In the genomic region with DNA sequence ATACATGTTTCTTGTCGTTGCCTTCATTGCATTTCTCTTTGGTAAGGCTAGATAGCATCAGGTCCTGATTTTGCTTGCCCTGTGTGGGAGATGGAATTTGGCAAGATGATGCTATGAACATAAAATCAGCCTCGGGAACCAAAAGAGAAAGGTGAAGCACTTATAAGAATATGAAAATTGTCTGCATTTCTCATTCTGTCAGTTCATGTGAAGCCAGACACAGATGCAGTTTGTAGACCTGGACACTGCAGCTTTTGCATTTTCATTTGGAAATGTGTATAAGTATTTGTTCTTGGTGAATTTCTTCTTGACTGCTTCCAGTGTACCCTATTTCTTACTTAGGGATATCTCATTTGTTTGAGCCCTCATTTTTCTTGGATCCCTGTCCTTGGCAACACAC, we compare ENCODE assay signal across 8 cellular contexts. TPM values are rescaled to one million over a fixed set of nuclear protein-coding genes. Genes with fewer than 3 reads are reported as not detected.
DNase-seq lines count a peak whose midpoint lies in the region; ATAC-seq, FAIRE-seq and TF ChIP-seq lines count a peak whose summit lies in the region.

No MANE protein-coding gene starts in this region.

- no peak for FAIRE-seq in frontal cortex (lab: Jason Lieb, UNC)

- peak overlapping the region; percentile 95 for H3K4me3 ChIP-seq in iPS-11a (ENCODE audit: low read depth, low read length)
- peak overlapping the region; percentile 75 to 99 (median 80) for H3K4me3 ChIP-seq in spleen

- H3K9me3 Mint-ChIP-seq in HFFc6: no peaks in the 10 kb centered on the region
- no peaks in the 10 kb centered on the region for H3K9me3 Mint-ChIP-seq in activated CD8-positive, alpha-beta T cell treated with anti-CD3 and anti-CD28 coated beads, Interleukin-2, amount 10 ng/mL, durations not matched to agents 7 days and 5 days (ENCODE audit: insufficient read depth)

- intact Hi-C loops in spleen (cut with DNase I; ENCODE audit: low total_unique reads): no loop called here

- DNase-seq in HFFc6 (no peak), spleen (no peak), frontal cortex (ENCODE audit: low spot score in 2 of 2) (no peak), HuH-7.5 (ENCODE audit: low spot score) (no peak)
- DNase-seq in activated CD8-positive, alpha-beta T cell treated with anti-CD3 and anti-CD28 coated beads, Interleukin-2, amount 10 ng/mL, durations not matched to agents 7 days and 5 days: no peak

- H3K27me3 ChIP-seq in spleen (replicated peaks in 1 of 7): no peaks in the 10 kb centered on the region

- no peaks in the 10 kb centered on the region for H3K9me3 ChIP-seq in spleen

- 0 to 6% (median 1%) methylated on average over 2 of the region's 2 CpGs for WGBS in spleen, 5 donors

- H3K36me3 ChIP-seq in spleen: peaks cover 0 to 27% (median 0%) of the 10 kb centered on the region in 6 donors

- no peak for ATAC-seq in activated CD8-positive, alpha-beta T cell treated with anti-CD3 and anti-CD28 coated beads, Interleukin-2, amount 10 ng/mL, durations not matched to agents 7 days and 5 days
- ATAC-seq in HG03097 (IDR thresholded peaks at IDR 0.05; ENCODE audit: low FRiP score, unreplicated experiment) (no peak), GM18867 (IDR thresholded peaks at IDR 0.05; ENCODE audit: unreplicated experiment) (no peak)

- POLR2A ChIA-PET in activated CD8-positive, alpha-beta T cell treated with anti-CD3 and anti-CD28 coated beads, Interleukin-2, amount 10 ng/mL, durations not matched to agents 7 days and 5 days (lab: Charles Lee): no interaction called here

- peaks cover 51 to 74% (median 66%) of the 10 kb centered on the region in 6 donors for H3K4me1 ChIP-seq in spleen

- H3K36me3 Mint-ChIP-seq in HFFc6 (ENCODE audit: low read depth): peaks cover 29% of the 10 kb centered on the region
- peaks cover 44% of the 10 kb centered on the region for H3K36me3 Mint-ChIP-seq in activated CD8-positive, alpha-beta T cell treated with anti-CD3 and anti-CD28 coated beads, Interleukin-2, amount 10 ng/mL, durations not matched to agents 7 days and 5 days (ENCODE audit: low read depth)

- H3K27ac Mint-ChIP-seq in HFFc6: peak overlapping the region; percentile 92
- peak overlapping the region; percentile 94 for H3K27ac Mint-ChIP-seq in activated CD8-positive, alpha-beta T cell treated with anti-CD3 and anti-CD28 coated beads, Interleukin-2, amount 10 ng/mL, durations not matched to agents 7 days and 5 days

- CTCF ChIA-PET in activated CD8-positive, alpha-beta T cell treated with anti-CD3 and anti-CD28 coated beads, Interleukin-2, amount 10 ng/mL, durations not matched to agents 7 days and 5 days (lab: Charles Lee): interaction anchor here (0.6 kb wide), 1 partner anchor 466 kb away, joined by 4 read pairs; no protein-coding TSS in a partner anchor

- H3K27me3 Mint-ChIP-seq in HFFc6 (ENCODE audit: insufficient read depth): peaks cover 5% of the 10 kb centered on the region
- H3K27me3 Mint-ChIP-seq in activated CD8-positive, alpha-beta T cell treated with anti-CD3 and anti-CD28 coated beads, Interleukin-2, amount 10 ng/mL, durations not matched to agents 7 days and 5 days (ENCODE audit: low read depth): no peaks in the 10 kb centered on the region

- H3K4me1 Mint-ChIP-seq in HFFc6 (ENCODE audit: low read depth): peaks cover 49% of the 10 kb centered on the region
- peaks cover 59% of the 10 kb centered on the region for H3K4me1 Mint-ChIP-seq in activated CD8-positive, alpha-beta T cell treated with anti-CD3 and anti-CD28 coated beads, Interleukin-2, amount 10 ng/mL, durations not matched to agents 7 days and 5 days (ENCODE audit: low read depth)

- no peak for TF ChIP-seq POLR2A in spleen (IDR thresholded peaks at IDR 0.05)

- TF ChIP-seq CTCF in HFFc6 (IDR thresholded peaks at IDR 0.05) (no peak), spleen (IDR thresholded peaks at IDR 0.05 in 8 of 11, conservative IDR thresholded peaks at IDR 0.05 in 3 of 11) (no peak)

- H3K27ac ChIP-seq in spleen: peak overlapping the region; percentile 96 to 100 (median 99)

- H3K4me3 Mint-ChIP-seq in HFFc6: peak overlapping the region; percentile 96
- peak overlapping the region; percentile 97 for H3K4me3 Mint-ChIP-seq in activated CD8-positive, alpha-beta T cell treated with anti-CD3 and anti-CD28 coated beads, Interleukin-2, amount 10 ng/mL, durations not matched to agents 7 days and 5 days

RNA-seq across cellular contexts. Expression of a gene that starts 1.3 kb away (rescaled TPM):
- 100 to 1,000 TPM; 284 to 315 (median 301) TPM for total RNA-seq in HFFc6 (2021; fragmentation: NEBNext Ultra II Directional; extraction: Animal tissue kit (Norgen Biotek cat#: 25700))
- 100 to 1,000 TPM; 228 to 235 TPM for total RNA-seq in activated CD8-positive, alpha-beta T cell treated with anti-CD3 and anti-CD28 coated beads, Interleukin-2, amount 10 ng/mL, durations not matched to agents 7 days and 5 days
- 100 to 1,000 TPM; 147 to 237 (median 210) TPM for total RNA-seq in spleen
- polyA plus RNA-seq in spleen: 100 to 1,000 TPM in 1 of 3 donors, 10 to 100 TPM in 2; 85.8 to 107 (median 96.7) TPM
- total RNA-seq in frontal cortex: 148 TPM

RNA-seq across cellular contexts. Expression of a gene that starts 23.0 kb away (rescaled TPM):
- total RNA-seq in HFFc6 (2021; fragmentation: NEBNext Ultra II Directional; extraction: Animal tissue kit (Norgen Biotek cat#: 25700)): 10 to 100 TPM; 14.4 to 22.4 (median 16.6) TPM
- total RNA-seq in activated CD8-positive, alpha-beta T cell treated with anti-CD3 and anti-CD28 coated beads, Interleukin-2, amount 10 ng/mL, durations not matched to agents 7 days and 5 days: 100 to 1,000 TPM in 1 of 2 experiments, 10 to 100 TPM in 1; 90.0 to 103 TPM
- total RNA-seq in spleen: 10 to 100 TPM; 27.0 to 51.6 (median 34.2) TPM
- polyA plus RNA-seq in spleen: 10 to 100 TPM; 31.9 to 61.4 (median 32.8) TPM
- total RNA-seq in frontal cortex: 2.4 TPM
